1 cellular context compared by ENCODE assay signal in genomic region chr17:75240394-75241142, GRCh38.
TF ChIP-seq lines count a peak whose summit lies in the region.

No MANE protein-coding gene starts in this region.

TF ChIP-seq in K562, 482 proteins besides CTCF, POLR2A, EP300 and RAD21 (continued from another document and continues in another):
- TF ChIP-seq AFF4 (CRISPR knock-in tag; IDR thresholded peaks at IDR 0.05) (peak; percentile 30; the same call in 1 of the 2 replicates), BRD9 (IDR thresholded peaks at IDR 0.05; ENCODE audit: low read depth, partially characterized antibody) (no peak), GATA2 (CRISPR knock-in tag; IDR thresholded peaks at IDR 0.05) (no peak), KAT2B (IDR thresholded peaks at IDR 0.05; ENCODE audit: low read depth, low read length) (peak; percentile 97), GATAD2B (IDR thresholded peaks at IDR 0.05; ENCODE audit: borderline replicate concordance) (no peak), ZNF699 (CRISPR knock-in tag; IDR thresholded peaks at IDR 0.05; ENCODE audit: insufficient replicate concordance) (no peak), ILF3 (IDR thresholded peaks at IDR 0.05; ENCODE audit: borderline replicate concordance) (no peak), CREB3L1 (IDR thresholded peaks at IDR 0.05; ENCODE audit: borderline replicate concordance, low read depth) (no peak), ELK3 (CRISPR knock-in tag; IDR thresholded peaks at IDR 0.05) (no peak), E2F8 (IDR thresholded peaks at IDR 0.05; ENCODE audit: low read depth, partially characterized antibody) (peak; percentile 64), ZNF785 (CRISPR knock-in tag; IDR thresholded peaks at IDR 0.05) (no peak), ATF3 (IDR thresholded peaks at IDR 0.05) (peak; percentile 13; the same call in 1 of the 2 replicates), ATF3 (CRISPR knock-in tag; conservative IDR thresholded peaks at IDR 0.05) (0 out of 2 replicates have a peak, but pooled peaks have one; percentile 33), ZNF407 (IDR thresholded peaks at IDR 0.05; ENCODE audit: low read depth) (no peak), ERF (CRISPR knock-in tag; IDR thresholded peaks at IDR 0.05) (no peak), BRCA1 (IDR thresholded peaks at IDR 0.05) (no peak), BRCA1 (CRISPR knock-in tag; IDR thresholded peaks at IDR 0.05) (no peak), ZNF311 (CRISPR knock-in tag; IDR thresholded peaks at IDR 0.05) (no peak), ZNF140 (CRISPR knock-in tag; IDR thresholded peaks at IDR 0.05) (no peak), ETV1 (tag; conservative IDR thresholded peaks at IDR 0.05; ENCODE audit: low read depth) (0 out of 2 replicates have a peak, but pooled peaks have one; percentile 11), MXI1 (IDR thresholded peaks at IDR 0.05; ENCODE audit: low read depth, low read length) (no peak), STAT6 (CRISPR knock-in tag; IDR thresholded peaks at IDR 0.05) (no peak), ZNF707 (CRISPR knock-in tag; conservative IDR thresholded peaks at IDR 0.05) (no peak), RCOR1 (IDR thresholded peaks at IDR 0.05; ENCODE audit: borderline replicate concordance in 1 of 2, low read depth in 2 of 2, low read length in 2 of 2) (no peak; a peak in 1 of 4 replicates), NFYB (IDR thresholded peaks at IDR 0.05; ENCODE audit: extremely low read depth, insufficient read length) (no peak), NKRF (IDR thresholded peaks at IDR 0.05; ENCODE audit: borderline replicate concordance) (no peak), ETS2 (tag; IDR thresholded peaks at IDR 0.05; ENCODE audit: borderline replicate concordance, poor library complexity, severe bottlenecking) (no peak), ZBTB34 (CRISPR knock-in tag; IDR thresholded peaks at IDR 0.05) (no peak), TCF3 (CRISPR knock-in tag; IDR thresholded peaks at IDR 0.05) (no peak)
